ENCODE assay signal across 6 cellular contexts in the genomic region with DNA sequence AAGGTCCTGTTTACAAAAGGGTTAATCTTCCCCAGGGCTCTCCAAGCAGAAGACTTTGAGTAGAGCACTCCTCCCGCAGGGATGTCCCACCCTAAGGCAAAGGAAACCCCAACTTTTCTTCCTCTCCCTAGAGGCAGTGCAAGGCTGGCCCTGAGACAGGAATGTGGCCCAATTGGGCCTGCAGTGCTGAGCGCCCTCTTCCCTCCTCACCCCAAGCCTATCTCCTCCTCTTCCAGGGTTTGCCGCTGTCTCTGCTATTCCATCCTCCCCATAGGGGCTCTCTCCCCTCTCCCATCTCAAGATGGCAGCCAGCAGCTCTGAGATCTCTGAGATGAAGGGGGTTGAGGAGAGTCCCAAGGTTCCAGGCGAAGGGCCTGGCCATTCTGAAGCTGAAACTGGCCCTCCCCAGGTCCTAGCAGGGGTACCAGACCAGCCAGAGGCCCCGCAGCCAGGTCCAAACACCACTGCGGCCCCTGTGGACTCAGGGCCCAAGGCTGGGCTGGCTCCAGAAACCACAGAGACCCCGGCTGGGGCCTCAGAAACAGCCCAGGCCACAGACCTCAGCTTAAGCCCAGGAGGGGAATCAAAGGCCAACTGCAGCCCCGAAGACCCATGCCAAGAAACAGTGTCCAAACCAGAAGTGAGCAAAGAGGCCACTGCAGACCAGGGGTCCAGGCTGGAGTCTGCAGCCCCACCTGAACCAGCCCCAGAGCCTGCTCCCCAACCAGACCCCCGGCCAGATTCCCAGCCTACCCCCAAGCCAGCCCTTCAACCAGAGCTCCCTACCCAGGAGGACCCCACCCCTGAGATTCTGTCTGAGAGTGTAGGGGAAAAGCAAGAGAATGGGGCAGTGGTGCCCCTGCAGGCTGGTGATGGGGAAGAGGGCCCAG. TPM values are rescaled to one million over a fixed set of nuclear protein-coding genes. Genes with fewer than 3 reads are reported as not detected.
DNase-seq lines count a peak whose midpoint lies in the region; ATAC-seq, FAIRE-seq and TF ChIP-seq lines count a peak whose summit lies in the region.

No MANE protein-coding gene starts in this region.

- peaks cover 15% of the 10 kb centered on the region for H3K4me1 ChIP-seq in ES-I3 (ENCODE audit: insufficient read depth, low read length)

- H3K4me3 Mint-ChIP-seq in brain, result peak overlapping the region; percentile 87 to 99 (median 96)
- H3K4me3 Mint-ChIP-seq in nephron progenitor cell, result peak overlapping the region; percentile 93

- ATAC-seq in HG02973 (IDR thresholded peaks at IDR 0.05; ENCODE audit: unreplicated experiment), result no peak

- 0 out of 2 replicates have a peak, but pooled peaks cover 2% of the 10 kb centered on the region for H3K36me3 ChIP-seq in ES-I3 (ENCODE audit: insufficient read depth, low read length)

- H3K9ac ChIP-seq in ES-I3 (ENCODE audit: low read depth, low read length), result peak overlapping the region; percentile 68

- H3K27me3 Mint-ChIP-seq in brain (peaks cover 13% of the 10 kb centered on the region), nephron progenitor cell (ENCODE audit: low read depth, poor library complexity) (no peaks in the 10 kb centered on the region)

- H3K27ac Mint-ChIP-seq in brain (peak overlapping the region; percentile 99 to 100 (median 100)), nephron progenitor cell (peak overlapping the region; percentile 16)

- DNase-seq in nephron progenitor cell (no peak), D721Med (ENCODE audit: insufficient read length, low spot score) (no peak), SW 1271 (lab: John Stamatoyannopoulos, UW) (no peak)

- TF ChIP-seq CTCF in brain (conservative IDR thresholded peaks at IDR 0.05) (no peak), nephron progenitor cell (IDR thresholded peaks at IDR 0.05) (no peak), D721Med (IDR thresholded peaks at IDR 0.05; ENCODE audit: insufficient read depth, missing control alignments) (no peak)

- H3K4me1 Mint-ChIP-seq in brain (peaks cover 86% of the 10 kb centered on the region), nephron progenitor cell (peaks cover 90% of the 10 kb centered on the region)

- no peaks in the 10 kb centered on the region for H3K9me3 ChIP-seq in ES-I3 (ENCODE audit: control insufficient read depth, insufficient read depth, low read length)

- no peak for FAIRE-seq in D721Med (lab: Jason Lieb, UNC)

- peaks cover 0 to 4% (median 0%) of the 10 kb centered on the region in 5 experiments for H3K9me3 Mint-ChIP-seq in brain
- no peaks in the 10 kb centered on the region for H3K9me3 Mint-ChIP-seq in nephron progenitor cell

- H3K36me3 Mint-ChIP-seq in brain (peaks cover 19% of the 10 kb centered on the region), nephron progenitor cell (ENCODE audit: low read depth) (peaks cover 6% of the 10 kb centered on the region)

RNA-seq across cellular contexts. Expression of gene PRRT2, which starts 1.0 kb away (rescaled TPM):
- 55.1 TPM for polyA plus RNA-seq in brain (ENCODE audit: insufficient read depth, low read depth, low replicate concordance)

RNA-seq across cellular contexts. Expression of gene PAGR1, which starts 3.0 kb away (rescaled TPM):
- 57.0 TPM for polyA plus RNA-seq in brain (ENCODE audit: insufficient read depth, low read depth, low replicate concordance)

RNA-seq across cellular contexts. Expression of gene MAZ, which starts 6.7 kb away (rescaled TPM):
- 626 TPM for polyA plus RNA-seq in brain (ENCODE audit: insufficient read depth, low read depth, low replicate concordance)

RNA-seq across cellular contexts. Expression of gene MVP, which starts 7.3 kb away (rescaled TPM):
- polyA plus RNA-seq in brain (ENCODE audit: insufficient read depth, low read depth, low replicate concordance), result 31.7 TPM

RNA-seq across cellular contexts. Expression of gene KIF22, which starts 22.4 kb away (rescaled TPM):
- 129 TPM for polyA plus RNA-seq in brain (ENCODE audit: insufficient read depth, low read depth, low replicate concordance)
